In genomic region chr10:36597921-36598320, GRCh38 we compare ENCODE assay signal across 20 cellular contexts.
DNase-seq lines count a peak whose midpoint lies in the region; ATAC-seq and TF ChIP-seq lines count a peak whose summit lies in the region.
"Had no signal": no experiment of that assay in that cellular context is flagged by ENCODE, and none has a peak within 500 bp of the region (broad histone marks: within the 10 kb centered on the region; RNA-seq: fewer than 3 reads in every experiment).

No MANE protein-coding gene starts in this region.

- H3K27me3 Mint-ChIP-seq in activated CD8-positive, alpha-beta memory T cell treated with anti-CD3 and anti-CD28 coated beads, Interleukin-2, amount 10 ng/mL, durations not matched to agents 7 days and 5 days = no peaks in the 10 kb centered on the region
- H3K27me3 Mint-ChIP-seq: CD4-positive, alpha-beta memory T cell had no signal

- H3K27ac Mint-ChIP-seq in activated CD8-positive, alpha-beta memory T cell treated with anti-CD3 and anti-CD28 coated beads, Interleukin-2, amount 10 ng/mL, durations not matched to agents 7 days and 5 days = no peak overlapping the region
- H3K27ac Mint-ChIP-seq: CD14-positive monocyte; CD4-positive, alpha-beta memory T cell; HFFc6 had no signal

- CTCF ChIA-PET in activated CD8-positive, alpha-beta memory T cell treated with anti-CD3 and anti-CD28 coated beads, Interleukin-2, amount 10 ng/mL, durations not matched to agents 7 days and 5 days (lab: Charles Lee) = no interaction called here

- H3K27ac ChIP-seq in tibial nerve = peak overlapping the region in 3 of 4 donors; percentile 17 to 44 (median 30)
- H3K27ac ChIP-seq: 22Rv1, A549, BLaER1 had no signal

- H3K4me3 Mint-ChIP-seq in activated CD8-positive, alpha-beta memory T cell treated with anti-CD3 and anti-CD28 coated beads, Interleukin-2, amount 10 ng/mL, durations not matched to agents 7 days and 5 days = no peak overlapping the region
- H3K4me3 Mint-ChIP-seq: CD14-positive monocyte; CD4-positive, alpha-beta memory T cell; HFFc6 had no signal

- DNase-seq in AG10803 (ENCODE audit: low read depth) (peak; percentile 16), adipocyte (ENCODE audit: low read depth) (peak; percentile 52), foreskin melanocyte (peak; percentile 18), tibial nerve (ENCODE audit: low spot score in 2 of 2) (no peak)
- DNase-seq in activated CD4-positive, alpha-beta T cell treated with anti-CD3 and anti-CD28 coated beads for 4 hours = no peak
- DNase-seq in activated CD8-positive, alpha-beta memory T cell treated with anti-CD3 and anti-CD28 coated beads, Interleukin-2, amount 10 ng/mL, durations not matched to agents 7 days and 5 days = no peak
- DNase-seq: Calu3; CD4-positive, alpha-beta memory T cell; DMS79 treated with DMSO at 0.1 percent for 48 hours; GF-D8; GOT3; H7; HFFc6; IMR-90 had no signal

- no peaks in the 10 kb centered on the region for H3K9me3 ChIP-seq in adipocyte (ENCODE audit: control insufficient read depth, low read length)
- H3K9me3 ChIP-seq in tibial nerve = no peaks in the 10 kb centered on the region
- H3K9me3 ChIP-seq: BLaER1 had no signal

- TF ChIP-seq CTCF in AG10803 (conservative IDR thresholded peaks at IDR 0.05; ENCODE audit: low read length) (no peak), tibial nerve (IDR thresholded peaks at IDR 0.05) (no peak)

- no peak overlapping the region for H3K9ac ChIP-seq in adipocyte (ENCODE audit: low read length)
- H3K9ac ChIP-seq: BLaER1 had no signal

- WGBS in tibial nerve, 2 donors = 16 to 24% methylated on average over 3 of the region's 3 CpGs

- peaks cover 12% of the 10 kb centered on the region for H3K9me3 Mint-ChIP-seq in activated CD8-positive, alpha-beta memory T cell treated with anti-CD3 and anti-CD28 coated beads, Interleukin-2, amount 10 ng/mL, durations not matched to agents 7 days and 5 days (ENCODE audit: low read depth)

- H3K27me3 ChIP-seq in adipocyte (replicated peaks; ENCODE audit: control insufficient read depth, insufficient read depth, low read length) = no peaks in the 10 kb centered on the region
- H3K27me3 ChIP-seq in tibial nerve = no peaks in the 10 kb centered on the region
- H3K27me3 ChIP-seq: BLaER1 had no signal

- TF ChIP-seq POLR2A in tibial nerve (IDR thresholded peaks at IDR 0.05) = no peak

- no peaks in the 10 kb centered on the region for H3K36me3 Mint-ChIP-seq in activated CD8-positive, alpha-beta memory T cell treated with anti-CD3 and anti-CD28 coated beads, Interleukin-2, amount 10 ng/mL, durations not matched to agents 7 days and 5 days
- H3K36me3 Mint-ChIP-seq: CD14-positive monocyte; CD4-positive, alpha-beta memory T cell had no signal

- no peak for ATAC-seq in activated CD8-positive, alpha-beta memory T cell treated with anti-CD3 and anti-CD28 coated beads, Interleukin-2, amount 10 ng/mL, durations not matched to agents 7 days and 5 days
- no peak for ATAC-seq in HG03432 (IDR thresholded peaks at IDR 0.05; ENCODE audit: unreplicated experiment)
- ATAC-seq: A549, HCT116 had no signal

- H3K4me1 ChIP-seq in adipocyte (ENCODE audit: control insufficient read depth, insufficient read depth, low read length) (peaks cover 13% of the 10 kb centered on the region), tibial nerve (peaks cover 0 to 20% (median 0%) of the 10 kb centered on the region in 4 donors)
- H3K4me1 ChIP-seq: BLaER1 had no signal

- no peaks in the 10 kb centered on the region for H3K4me1 Mint-ChIP-seq in activated CD8-positive, alpha-beta memory T cell treated with anti-CD3 and anti-CD28 coated beads, Interleukin-2, amount 10 ng/mL, durations not matched to agents 7 days and 5 days
- H3K4me1 Mint-ChIP-seq: CD14-positive monocyte; CD4-positive, alpha-beta memory T cell had no signal

- H3K4me3 ChIP-seq in AG10803 (ENCODE audit: low read length) = no peak overlapping the region
- H3K4me3 ChIP-seq in adipocyte (ENCODE audit: low read length) = peak overlapping the region; percentile 35
- no peak overlapping the region for H3K4me3 ChIP-seq in tibial nerve
- H3K4me3 ChIP-seq: A549, BLaER1 had no signal

- TF ChIP-seq EP300 in tibial nerve (IDR thresholded peaks at IDR 0.05) = no peak

- no peaks in the 10 kb centered on the region for H3K36me3 ChIP-seq in adipocyte (ENCODE audit: control insufficient read depth, insufficient read depth, low read length, severe bottlenecking)
- H3K36me3 ChIP-seq in tibial nerve = no peaks in the 10 kb centered on the region
- H3K36me3 ChIP-seq: BLaER1 had no signal

Comparison
In these comparisons a context has a peak if more than half of its experiments do, and no peak if none do; other contexts are left out.
1. DNase-seq: peak in AG10803 (single experiment), adipocyte (single experiment) and foreskin melanocyte (single experiment); none in tibial nerve (0 of 2), activated CD4-positive, alpha-beta T cell treated with anti-CD3 and anti-CD28 coated beads for 4 hours (0 of 2) and activated CD8-positive, alpha-beta memory T cell treated with anti-CD3 and anti-CD28 coated beads, Interleukin-2, amount 10 ng/mL, durations not matched to agents 7 days and 5 days (single experiment).